ENCODE assay signal across 18 cellular contexts in the genomic region with DNA sequence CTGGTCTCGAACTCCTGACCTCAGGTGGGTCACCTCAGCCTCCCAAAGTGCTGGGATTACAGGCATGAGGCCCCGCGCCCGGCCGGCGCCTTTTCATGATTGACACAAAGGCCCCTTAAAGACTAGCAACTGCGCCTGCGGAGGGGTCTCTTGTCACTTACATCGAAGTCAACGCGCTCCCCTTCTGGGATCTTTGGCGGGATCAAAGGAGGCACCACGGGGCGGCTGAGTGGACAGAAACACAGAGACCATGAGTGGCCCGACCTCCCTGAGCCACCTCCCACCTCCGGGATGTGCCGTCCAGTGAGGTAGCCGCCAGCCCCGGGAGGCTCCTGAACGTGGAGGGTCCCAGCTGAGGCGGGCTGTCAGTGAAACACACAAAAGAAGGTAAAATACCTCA. TPM values are rescaled to one million over a fixed set of nuclear protein-coding genes. Genes with fewer than 3 reads are reported as not detected.
DNase-seq lines count a peak whose midpoint lies in the region; TF ChIP-seq lines count a peak whose summit lies in the region.
"Had no signal": no experiment of that assay in that cellular context is flagged by ENCODE, and none has a peak within 500 bp of the region (broad histone marks: within the 10 kb centered on the region; RNA-seq: fewer than 3 reads in every experiment).

No MANE protein-coding gene starts in this region.

- peak overlapping the region; percentile 32; the same call in 1 of the 2 replicates for H3K4me2 ChIP-seq in MM.1S (ENCODE audit: low read depth, low read length)

- H3K4me1 Mint-ChIP-seq in endodermal cell, result peaks cover 7% of the 10 kb centered on the region

- H2AFZ ChIP-seq in MM.1S (ENCODE audit: low read length), result 0 out of 2 replicates have a peak overlapping the region, but pooled peaks have one; percentile 31

- no peaks in the 10 kb centered on the region for H4K20me1 ChIP-seq in MM.1S (ENCODE audit: insufficient read depth, low read length)

- DNase-seq in NCI-H82 (lab: John Stamatoyannopoulos, UW) (peak; percentile 32), NCI-H82 treated with DMSO at 0.1 percent for 48 hours (lab: John Stamatoyannopoulos, UW; ENCODE audit: unreplicated experiment) (no peak), MM.1S (no peak), endodermal cell (peak; percentile 69), COLO829 (ENCODE audit: low spot score) (no peak), inferior parietal cortex (ENCODE audit: extremely low spot score) (no peak), NCI-H526 (lab: John Stamatoyannopoulos, UW) (no peak)

- H3K36me3 Mint-ChIP-seq in endodermal cell (ENCODE audit: low read depth), result no peaks in the 10 kb centered on the region
- H3K36me3 Mint-ChIP-seq: activated naive CD4-positive, alpha-beta T cell treated with anti-CD3 and anti-CD28 coated beads, Interleukin-2, amount 50 U/mL, for 72 hours had no signal

- 50 to 57% methylated on average over 12 to 20 of the region's 21 CpGs for WGBS in endodermal cell (ENCODE audit: insufficient coverage in 1 of 2, insufficient read length in 1 of 2), 2 experiments

- H3K36me3 ChIP-seq in MM.1S (replicated peaks; ENCODE audit: insufficient read depth, low read length) (no peaks in the 10 kb centered on the region), endodermal cell (ENCODE audit: control insufficient read depth, insufficient read depth, low read length) (no peaks in the 10 kb centered on the region), skeletal muscle tissue (ENCODE audit: control insufficient read depth in 3 of 3, insufficient read depth in 3 of 3, low read length in 3 of 3) (peaks cover 0 to 44% (median 19%) of the 10 kb centered on the region in 3 donors)
- H3K36me3 ChIP-seq: BE2C, esophagus muscularis mucosa, lower lobe of right lung, upper lobe of right lung had no signal

- TF ChIP-seq CTCF in MM.1S (IDR thresholded peaks at IDR 0.05; ENCODE audit: low read length), result no peak
- no peak for TF ChIP-seq CTCF in endodermal cell (conservative IDR thresholded peaks at IDR 0.05)

- H3K4me3 ChIP-seq in MM.1S (ENCODE audit: low read length) (no peak overlapping the region), endodermal cell (ENCODE audit: low read length) (no peak overlapping the region), skeletal muscle tissue (ENCODE audit: low read length in 3 of 3) (no peak overlapping the region)
- H3K4me3 ChIP-seq: esophagus muscularis mucosa, lower lobe of right lung, upper lobe of right lung had no signal

- H3K4me1 ChIP-seq in MM.1S (ENCODE audit: low read length) (0 out of 2 replicates have a peak, but pooled peaks cover 2% of the 10 kb centered on the region), endodermal cell (ENCODE audit: control insufficient read depth, insufficient read depth, low read length) (no peaks in the 10 kb centered on the region), skeletal muscle tissue (ENCODE audit: control insufficient read depth in 3 of 3, insufficient read depth in 3 of 3, low read length in 3 of 3) (peaks cover 0 to 31% (median 22%) of the 10 kb centered on the region in 3 donors)
- H3K4me1 ChIP-seq: BE2C, upper lobe of right lung had no signal

- H3K27me3 Mint-ChIP-seq in endodermal cell (ENCODE audit: insufficient read depth), result peaks cover 43% of the 10 kb centered on the region

- H3K27ac ChIP-seq in MM.1S (ENCODE audit: low read length) (no peak overlapping the region), endodermal cell (ENCODE audit: low read depth, low read length) (no peak overlapping the region), skeletal muscle tissue (ENCODE audit: low read depth, low read length) (peak overlapping the region; percentile 25)
- H3K27ac ChIP-seq: esophagus muscularis mucosa, lower lobe of right lung, upper lobe of right lung had no signal

- no peak overlapping the region for H3K27ac Mint-ChIP-seq in endodermal cell
- H3K27ac Mint-ChIP-seq: activated naive CD4-positive, alpha-beta T cell treated with anti-CD3 and anti-CD28 coated beads, Interleukin-2, amount 50 U/mL, for 72 hours; activated T-helper 1 cell treated with anti-CD3 and anti-CD28 coated beads, Interleukin-12 subunit alpha, Interleukin-12 subunit beta, Interleukin-2, Interleukin-4 antibody, amounts not matched to agents 30 ng/mL and 10 ng/mL and 1 ng/mL, durations not matched to agents 14 hours and 24 hours and 36 hours; immature natural killer cell had no signal

- H3K27me3 ChIP-seq in MM.1S (replicated peaks; ENCODE audit: insufficient read depth, low read length) (peaks cover 89% of the 10 kb centered on the region), endodermal cell (ENCODE audit: control insufficient read depth, insufficient read depth, low read length, poor library complexity, severe bottlenecking) (no peaks in the 10 kb centered on the region), skeletal muscle tissue (ENCODE audit: control insufficient read depth in 3 of 3, insufficient read depth in 3 of 3, low read length in 3 of 3) (peaks cover 18 to 30% (median 19%) of the 10 kb centered on the region in 3 donors)

- H3K79me2 ChIP-seq in MM.1S (ENCODE audit: low read length), result no peaks in the 10 kb centered on the region

- peak overlapping the region; percentile 34 for H3K4me3 Mint-ChIP-seq in endodermal cell
- H3K4me3 Mint-ChIP-seq: activated T-helper 1 cell treated with anti-CD3 and anti-CD28 coated beads, Interleukin-12 subunit alpha, Interleukin-12 subunit beta, Interleukin-2, Interleukin-4 antibody, amounts not matched to agents 30 ng/mL and 10 ng/mL and 1 ng/mL, durations not matched to agents 14 hours and 24 hours and 36 hours had no signal

- no peaks in the 10 kb centered on the region for H3F3A ChIP-seq in MM.1S (ENCODE audit: insufficient read depth, low read length)

- no peak overlapping the region for H3K9ac ChIP-seq in MM.1S (ENCODE audit: low read length)
- no peak overlapping the region for H3K9ac ChIP-seq in endodermal cell (ENCODE audit: extremely low read depth, low read length, poor library complexity, severe bottlenecking)
- peak overlapping the region in 1 of 3 donors; percentile 33 for H3K9ac ChIP-seq in skeletal muscle tissue (ENCODE audit: low read depth in 1 of 3, low read length in 3 of 3)

- H3K9me3 ChIP-seq in MM.1S (replicated peaks; ENCODE audit: insufficient read depth, low read length) (no peaks in the 10 kb centered on the region), endodermal cell (ENCODE audit: control insufficient read depth, low read length) (no peaks in the 10 kb centered on the region), skeletal muscle tissue (ENCODE audit: control insufficient read depth in 3 of 3, low read length in 3 of 3) (no peaks in the 10 kb centered on the region)
- H3K9me3 ChIP-seq: BE2C, esophagus muscularis mucosa, lower lobe of right lung, upper lobe of right lung had no signal

- H3K9me3 Mint-ChIP-seq in endodermal cell, result no peaks in the 10 kb centered on the region
- H3K9me3 Mint-ChIP-seq: activated naive CD4-positive, alpha-beta T cell treated with anti-CD3 and anti-CD28 coated beads, Interleukin-2, amount 50 U/mL, for 72 hours; activated T-helper 1 cell treated with anti-CD3 and anti-CD28 coated beads, Interleukin-12 subunit alpha, Interleukin-12 subunit beta, Interleukin-2, Interleukin-4 antibody, amounts not matched to agents 30 ng/mL and 10 ng/mL and 1 ng/mL, durations not matched to agents 14 hours and 24 hours and 36 hours had no signal

- H3K9me2 ChIP-seq in MM.1S (replicated peaks; ENCODE audit: insufficient read depth, low read length), result no peaks in the 10 kb centered on the region

RNA-seq across cellular contexts. Expression of gene TNNT1, which starts 7.3 kb away (rescaled TPM):
- total RNA-seq in endodermal cell (10 to 100 TPM; 22.9 to 66.7 TPM), skeletal muscle tissue (540 TPM)
- 43.3 TPM for polyA plus RNA-seq in endodermal cell (2013, experiment 1 of 2)
- polyA plus RNA-seq in endodermal cell (2013, experiment 2 of 2), result 40.7 TPM
- total RNA-seq: activated CD8-positive, alpha-beta memory T cell treated with anti-CD3 and anti-CD28 coated beads for 36 hours; activated T-helper 1 cell treated with anti-CD3 and anti-CD28 coated beads, Interleukin-12 subunit alpha, Interleukin-12 subunit beta, Interleukin-2, Interleukin-4 antibody, amounts not matched to agents 30 ng/mL and 10 ng/mL and 1 ng/mL, durations not matched to agents 14 hours and 24 hours and 36 hours; lower lobe of right lung had no signal
- polyA plus RNA-seq: immature natural killer cell had no signal

RNA-seq across cellular contexts. Expression of gene TNNI3, which starts 15.8 kb away (rescaled TPM):
- 10 to 100 TPM in 1 of 2 donors, 1 to 10 TPM in 1; 9.8 to 14.2 TPM for total RNA-seq in endodermal cell
- polyA plus RNA-seq in endodermal cell (2013, experiment 1 of 2), result 9.9 TPM
- polyA plus RNA-seq in endodermal cell (2013, experiment 2 of 2), result 9.5 TPM
- 4.7 TPM for total RNA-seq in skeletal muscle tissue
- total RNA-seq: A172; activated CD8-positive, alpha-beta memory T cell treated with anti-CD3 and anti-CD28 coated beads for 36 hours; activated naive CD4-positive, alpha-beta T cell treated with anti-CD3 and anti-CD28 coated beads, Interleukin-2, amount 50 U/mL, for 72 hours; activated T-helper 1 cell treated with anti-CD3 and anti-CD28 coated beads, Interleukin-12 subunit alpha, Interleukin-12 subunit beta, Interleukin-2, Interleukin-4 antibody, amounts not matched to agents 30 ng/mL and 10 ng/mL and 1 ng/mL, durations not matched to agents 14 hours and 24 hours and 36 hours; esophagus muscularis mucosa; upper lobe of right lung had no signal

RNA-seq across cellular contexts. Expression of gene PPP1R12C, which starts 24.3 kb away (rescaled TPM):
- 100 to 1,000 TPM in 1 of 2 donors, 10 to 100 TPM in 1; 98.2 to 107 TPM for total RNA-seq in endodermal cell
- polyA plus RNA-seq in endodermal cell (2013, experiment 1 of 2), result 53.5 TPM
- polyA plus RNA-seq in endodermal cell (2013, experiment 2 of 2), result 49.1 TPM
- 24.5 TPM for total RNA-seq in skeletal muscle tissue

RNA-seq across cellular contexts. Expression of gene DNAAF3, which starts 24.7 kb away (rescaled TPM):
- total RNA-seq in endodermal cell (1 to 10 TPM; 5.9 to 9.5 TPM), skeletal muscle tissue (not detected)
- polyA plus RNA-seq in endodermal cell (2013, experiment 1 of 2), result 10.2 TPM
- 7.5 TPM for polyA plus RNA-seq in endodermal cell (2013, experiment 2 of 2)
- total RNA-seq: activated CD8-positive, alpha-beta memory T cell treated with anti-CD3 and anti-CD28 coated beads for 36 hours had no signal
- polyA plus RNA-seq: immature natural killer cell had no signal

RNA-seq across cellular contexts. Expression of gene SYT5, which starts 38.4 kb away (rescaled TPM):
- not detected for total RNA-seq in endodermal cell
- polyA plus RNA-seq in endodermal cell (2013, experiment 1 of 2), result 6.1 TPM
- polyA plus RNA-seq in endodermal cell (2013, experiment 2 of 2), result 7.9 TPM
- not detected for total RNA-seq in skeletal muscle tissue
- total RNA-seq: activated CD8-positive, alpha-beta memory T cell treated with anti-CD3 and anti-CD28 coated beads for 36 hours; activated naive CD4-positive, alpha-beta T cell treated with anti-CD3 and anti-CD28 coated beads, Interleukin-2, amount 50 U/mL, for 72 hours; activated T-helper 1 cell treated with anti-CD3 and anti-CD28 coated beads, Interleukin-12 subunit alpha, Interleukin-12 subunit beta, Interleukin-2, Interleukin-4 antibody, amounts not matched to agents 30 ng/mL and 10 ng/mL and 1 ng/mL, durations not matched to agents 14 hours and 24 hours and 36 hours; lower lobe of right lung; renal cortical epithelial cell; upper lobe of right lung had no signal

Comparison
In these comparisons a context has a peak if more than half of its experiments do, and no peak if none do; other contexts are left out.
1. DNase-seq: peak in NCI-H82 (single experiment) and endodermal cell (single experiment); none in NCI-H82 treated with DMSO at 0.1 percent for 48 hours (single experiment), MM.1S (single experiment), COLO829 (single experiment), inferior parietal cortex (single experiment) and NCI-H526 (0 of 2).